Comparison of ENCODE assay signal across 8 cellular contexts in the genomic region with DNA sequence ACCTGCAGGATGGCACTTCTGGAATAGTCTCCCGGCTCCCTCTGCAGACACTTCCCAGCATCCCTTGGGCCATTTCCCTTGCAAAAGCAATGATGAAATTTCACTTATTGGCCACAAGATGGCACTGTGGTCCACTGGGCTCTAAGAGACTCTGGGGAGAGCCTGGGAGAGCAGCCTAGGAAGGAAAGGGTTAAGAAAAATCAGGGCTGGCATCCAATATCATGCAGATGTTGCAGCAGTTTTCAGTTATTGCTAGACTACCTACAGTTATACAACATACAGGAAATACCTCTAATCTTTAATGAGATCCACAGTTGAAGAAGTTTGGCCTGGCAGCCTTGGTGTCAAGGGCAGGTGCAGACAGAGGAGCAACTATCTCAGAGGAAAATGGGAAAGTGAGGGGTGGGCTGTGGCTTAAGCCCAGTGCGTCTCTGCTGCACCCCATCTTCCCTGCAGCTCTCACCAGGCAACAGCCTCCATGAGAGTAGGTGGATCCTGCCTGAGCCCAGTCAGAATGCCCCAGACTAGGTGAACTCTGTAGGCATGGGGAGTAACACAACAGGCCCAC.
DNase-seq lines count a peak whose midpoint lies in the region; ATAC-seq and FAIRE-seq lines count a peak whose summit lies in the region.

No MANE protein-coding gene starts in this region.

- intact Hi-C loops in Right ventricle myocardium inferior (cut with DNase I) (no loop called here), cardiac septum (cut with DNase I) (no loop called here)

- no peak for DNase-seq in Right ventricle myocardium inferior (ENCODE audit: missing footprints)
- no peak for DNase-seq in cardiac septum (ENCODE audit: low spot score)
- DNase-seq in HuH-7.5 (ENCODE audit: low spot score): peak; percentile 13
- DNase-seq in RKO (ENCODE audit: low spot score): peak; percentile 89
- peak; percentile 83 for DNase-seq in dedifferentiated amniotic fluid mesenchymal stem cell (ENCODE audit: extremely low spot score)
- peak; percentile 82 for DNase-seq in medulla oblongata (ENCODE audit: extremely low spot score)
- DNase-seq in frontal cortex (ENCODE audit: low spot score in 2 of 2): no peak

- FAIRE-seq in frontal cortex (lab: Jason Lieb, UNC): no peak

- ATAC-seq in Right ventricle myocardium inferior (peak; percentile 60), GM21717 (IDR thresholded peaks at IDR 0.05; ENCODE audit: unreplicated experiment) (peak; percentile 93)

Comparison
In these comparisons a context has a peak if more than half of its experiments do, and no peak if none do; other contexts are left out.
1. DNase-seq: peak in HuH-7.5 (single experiment), RKO (single experiment), dedifferentiated amniotic fluid mesenchymal stem cell (single experiment) and medulla oblongata (single experiment); none in Right ventricle myocardium inferior (single experiment), cardiac septum (single experiment) and frontal cortex (0 of 2).